In genomic region chr4:122759639-122760310, GRCh38 we compare ENCODE assay signal across 14 cellular contexts. TPM values are rescaled to one million over a fixed set of nuclear protein-coding genes. Genes with fewer than 3 reads are reported as not detected.
DNase-seq lines count a peak whose midpoint lies in the region; TF ChIP-seq lines count a peak whose summit lies in the region.
"Had no signal": no experiment of that assay in that cellular context is flagged by ENCODE, and none has a peak within 500 bp of the region (broad histone marks: within the 10 kb centered on the region; RNA-seq: fewer than 3 reads in every experiment).

No MANE protein-coding gene starts in this region.

- no peak overlapping the region for H2AFZ ChIP-seq in MM.1S (ENCODE audit: low read length)

- no peaks in the 10 kb centered on the region for H3K9me2 ChIP-seq in MM.1S (replicated peaks; ENCODE audit: insufficient read depth, low read length)

- no peak overlapping the region for H3K27ac Mint-ChIP-seq in mesothelial cell of epicardium
- H3K27ac Mint-ChIP-seq: activated T-helper 2 cell treated with anti-CD3 and anti-CD28 coated beads, Interferon-gamma antibody, Interleukin-2, Interleukin-4, amounts not matched to agents 10 μg/mL and 5 μg/mL and 100 μg/mL, durations not matched to agents 14 hours and 24 hours and 36 hours had no signal

- H3K4me1 ChIP-seq in MM.1S (ENCODE audit: low read length): peaks cover 11% of the 10 kb centered on the region

- H4K20me1 ChIP-seq in MM.1S (ENCODE audit: insufficient read depth, low read length): no peaks in the 10 kb centered on the region

- H3K79me2 ChIP-seq in MM.1S (ENCODE audit: low read length): no peaks in the 10 kb centered on the region

- H3K4me2 ChIP-seq in MM.1S (ENCODE audit: low read depth, low read length): no peak overlapping the region

- H3K4me3 Mint-ChIP-seq in mesothelial cell of epicardium: no peak overlapping the region
- H3K4me3 Mint-ChIP-seq: naive B cell had no signal

- H3K4me3 ChIP-seq in MM.1S (ENCODE audit: low read length) (no peak overlapping the region), astrocyte of the cerebellum (ENCODE audit: low read depth, low read length) (no peak overlapping the region)
- H3K4me3 ChIP-seq: tibial artery had no signal

- H3F3A ChIP-seq in MM.1S (ENCODE audit: insufficient read depth, low read length): no peaks in the 10 kb centered on the region

- DNase-seq in EH (ENCODE audit: low read depth): peak; percentile 22
- DNase-seq in MM.1S: no peak
- DNase-seq in astrocyte of the cerebellum (ENCODE audit: low read depth): no peak
- DNase-seq in mesothelial cell of epicardium (ENCODE audit: low spot score in 2 of 2, unreplicated experiment in 2 of 2): no peak
- no peak for DNase-seq in DMS79 treated with DMSO at 0.1 percent for 48 hours (lab: John Stamatoyannopoulos, UW)
- DNase-seq in HT-29 (ENCODE audit: low spot score): no peak
- DNase-seq in OCI-M2 (lab: John Stamatoyannopoulos, UW; ENCODE audit: unreplicated experiment): no peak
- no peak for DNase-seq in glomerular visceral epithelial cell (ENCODE audit: extremely low spot score)
- DNase-seq: caudate nucleus, kidney glomerular epithelial cell, naive B cell, NCI-H510A, tibial artery had no signal

- H3K27me3 Mint-ChIP-seq in mesothelial cell of epicardium (ENCODE audit: low read depth): no peaks in the 10 kb centered on the region

- TF ChIP-seq CTCF in MM.1S (IDR thresholded peaks at IDR 0.05; ENCODE audit: low read length) (peak; percentile 11; the same call in 1 of the 2 replicates), astrocyte of the cerebellum (IDR thresholded peaks at IDR 0.05; ENCODE audit: low read depth, low read length, missing control alignments) (peak; percentile 41), mesothelial cell of epicardium (IDR thresholded peaks at IDR 0.05; ENCODE audit: unreplicated experiment) (peak; percentile 20)

- H3K36me3 Mint-ChIP-seq in mesothelial cell of epicardium: no peaks in the 10 kb centered on the region
- H3K36me3 Mint-ChIP-seq: naive B cell had no signal

- no peaks in the 10 kb centered on the region for H3K36me3 ChIP-seq in MM.1S (replicated peaks; ENCODE audit: insufficient read depth, low read length)
- H3K36me3 ChIP-seq: tibial artery had no signal

- H3K27me3 ChIP-seq in MM.1S (replicated peaks; ENCODE audit: insufficient read depth, low read length): no peaks in the 10 kb centered on the region
- H3K27me3 ChIP-seq: tibial artery had no signal

- H3K9me3 ChIP-seq in MM.1S (replicated peaks; ENCODE audit: insufficient read depth, low read length): no peaks in the 10 kb centered on the region
- H3K9me3 ChIP-seq: tibial artery had no signal

- peaks cover 10% of the 10 kb centered on the region for H3K4me1 Mint-ChIP-seq in mesothelial cell of epicardium

- no peaks in the 10 kb centered on the region for H3K9me3 Mint-ChIP-seq in mesothelial cell of epicardium
- H3K9me3 Mint-ChIP-seq: activated T-helper 2 cell treated with anti-CD3 and anti-CD28 coated beads, Interferon-gamma antibody, Interleukin-2, Interleukin-4, amounts not matched to agents 10 μg/mL and 5 μg/mL and 100 μg/mL, durations not matched to agents 14 hours and 24 hours and 36 hours; naive B cell had no signal

- in situ Hi-C loops in astrocyte of the cerebellum (cut with HindIII; ENCODE audit: low sequenced_read_pairs): no loop called here

- H3K27ac ChIP-seq in MM.1S (ENCODE audit: low read length): no peak overlapping the region
- H3K27ac ChIP-seq: tibial artery had no signal

- H3K9ac ChIP-seq in MM.1S (ENCODE audit: low read length): no peak overlapping the region

RNA-seq across cellular contexts. Expression of gene BBS12, which starts 27.3 kb away (rescaled TPM):
- 2.3 to 3.2 TPM (median 2.9 TPM) in 3 replicates for total RNA-seq in mesothelial cell of epicardium
- 0.43 and 0.50 TPM in 2 replicates for total RNA-seq in HT-29 (2014; rRNA removed; shearing (Covaris generic))
